ENCODE assay signal across 8 cellular contexts in the genomic region with DNA sequence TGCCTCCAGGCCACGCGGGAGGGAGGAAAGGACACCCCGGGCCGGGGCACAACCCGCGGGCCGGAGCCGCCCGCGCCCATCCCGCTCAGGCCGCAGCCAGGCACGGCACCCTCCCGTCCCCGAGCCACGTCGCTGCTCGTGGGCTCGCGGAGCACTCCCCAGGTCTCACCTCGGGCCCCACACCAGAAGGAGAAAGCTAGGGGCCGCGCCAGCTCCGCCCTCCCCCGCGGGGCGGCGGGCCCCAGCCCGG. TPM values are rescaled to one million over a fixed set of nuclear protein-coding genes. Genes with fewer than 3 reads are reported as not detected.
DNase-seq lines count a peak whose midpoint lies in the region; TF ChIP-seq lines count a peak whose summit lies in the region.

No MANE protein-coding gene starts in this region.

- H3K4me3 ChIP-seq in GM12864 (ENCODE audit: low read depth, low read length), result peak overlapping the region; percentile 78
- peak overlapping the region; percentile 86 for H3K4me3 ChIP-seq in OCI-LY1 (ENCODE audit: low read depth, low read length, poor library complexity, severe bottlenecking)
- peak overlapping the region; percentile 88 to 92 for H3K4me3 ChIP-seq in prostate gland

- H3K27ac ChIP-seq in OCI-LY1 (ENCODE audit: low read depth, low read length, poor library complexity, severe bottlenecking) (peak overlapping the region; percentile 6), epithelial cell of prostate (peak overlapping the region; percentile 95), prostate gland (peak overlapping the region; percentile 98)

- H3K4me1 ChIP-seq in OCI-LY1 (ENCODE audit: insufficient read depth, low read length, severe bottlenecking), result peaks cover 64% of the 10 kb centered on the region
- H3K4me1 ChIP-seq in prostate gland (replicated peaks), result peaks cover 3% of the 10 kb centered on the region

- peaks cover 52% of the 10 kb centered on the region for H3K79me2 ChIP-seq in OCI-LY1 (ENCODE audit: insufficient read depth, low read length)

- H4K20me1 ChIP-seq in OCI-LY1 (ENCODE audit: insufficient read depth, low read length), result no peaks in the 10 kb centered on the region

- H3K27me3 ChIP-seq in OCI-LY1 (ENCODE audit: insufficient read depth, low read length), result no peaks in the 10 kb centered on the region
- H3K27me3 ChIP-seq in prostate gland (replicated peaks; ENCODE audit: insufficient read depth), result no peaks in the 10 kb centered on the region

- peak; percentile 90 for TF ChIP-seq POLR2A in prostate gland (IDR thresholded peaks at IDR 0.05)

- H3K4me2 ChIP-seq in OCI-LY1 (ENCODE audit: low read length), result peak overlapping the region; percentile 89

- TF ChIP-seq CTCF in GM12864 (IDR thresholded peaks at IDR 0.05; ENCODE audit: low read depth, low read length, missing control alignments) (no peak), OCI-LY1 (IDR thresholded peaks at IDR 0.05; ENCODE audit: low read length) (no peak), prostate gland (IDR thresholded peaks at IDR 0.05) (peak in 1 of 4 experiments; percentile 18)

- no peak overlapping the region for H2AFZ ChIP-seq in OCI-LY1 (ENCODE audit: low read length)

- H3K9me3 ChIP-seq in OCI-LY1 (ENCODE audit: low read length) (no peaks in the 10 kb centered on the region), prostate gland (no peaks in the 10 kb centered on the region)

- H3K36me3 ChIP-seq in OCI-LY1 (ENCODE audit: insufficient read depth, low read length), result peaks cover 15% of the 10 kb centered on the region; the same call in 1 of the 2 replicates
- no peaks in the 10 kb centered on the region for H3K36me3 ChIP-seq in prostate gland

- H3K9ac ChIP-seq in OCI-LY1 (ENCODE audit: low read length), result peak overlapping the region; percentile 92

- DNase-seq in GM12864 (ENCODE audit: low read depth) (no peak), epithelial cell of prostate (ENCODE audit: low read depth, low spot score) (no peak), prostate gland (ENCODE audit: low spot score) (no peak), pons (ENCODE audit: low spot score) (no peak), hippocampal formation (lab: John Stamatoyannopoulos, UW) (no peak), HPDE6-E6E7 (ENCODE audit: extremely low spot score) (no peak), NCI-H345 treated with DMSO at 0.1 percent for 48 hours (lab: John Stamatoyannopoulos, UW; ENCODE audit: unreplicated experiment) (no peak)

- H3K9me2 ChIP-seq in OCI-LY1 (ENCODE audit: low read depth, low read length), result no peaks in the 10 kb centered on the region

- WGBS in prostate gland, result 0% methylated on average over 12 of the region's 29 CpGs

- intact Hi-C loops in prostate gland (cut with DNase I), result loop anchor here (1.0 to 10.0 kb wide), 4 partner anchors 41 to 320 kb away; partner anchors contain the start of genes ATG4B, FARP2, STK25 and THAP4

- H3F3A ChIP-seq in OCI-LY1 (ENCODE audit: insufficient read depth, low read length), result no peaks in the 10 kb centered on the region

RNA-seq across cellular contexts. Expression of gene HDLBP, which starts 0.6 kb away (rescaled TPM):
- 100 to 1,000 TPM; 529 to 612 TPM for total RNA-seq in prostate gland

RNA-seq across cellular contexts. Expression of gene SEPTIN2, which starts 0.9 kb away (rescaled TPM):
- 100 to 1,000 TPM; 202 to 284 TPM for total RNA-seq in prostate gland

RNA-seq across cellular contexts. Expression of gene FARP2, which starts 41.2 kb away (rescaled TPM):
- total RNA-seq in prostate gland, result 10 to 100 TPM; 32.4 to 35.9 TPM

Comparison
In these comparisons a context has a peak if more than half of its experiments do, and no peak if none do; other contexts are left out.
1. H3K27ac ChIP-seq: peak in every context shown above with its lines; median percentile 98 in prostate gland; 95 in epithelial cell of prostate; 6 in OCI-LY1.